17 cellular contexts compared by ENCODE assay signal in genomic region chr2:207812858-207813175, GRCh38. TPM values are rescaled to one million over a fixed set of nuclear protein-coding genes. Genes with fewer than 3 reads are reported as not detected.
DNase-seq lines count a peak whose midpoint lies in the region; ATAC-seq and TF ChIP-seq lines count a peak whose summit lies in the region.
"Had no signal": no experiment of that assay in that cellular context is flagged by ENCODE, and none has a peak within 500 bp of the region (broad histone marks: within the 10 kb centered on the region; RNA-seq: fewer than 3 reads in every experiment).

No MANE protein-coding gene starts in this region.

- TF ChIP-seq CTCF in GM23338 (conservative IDR thresholded peaks at IDR 0.05; ENCODE audit: low read depth in 2 of 2), result no peak
- TF ChIP-seq CTCF in neural progenitor cell (IDR thresholded peaks at IDR 0.05), result no peak

- H3K9me3 Mint-ChIP-seq in GM23338, result no peaks in the 10 kb centered on the region; the same call in 2 of the 3 replicates
- no peaks in the 10 kb centered on the region for H3K9me3 Mint-ChIP-seq in neural progenitor cell
- H3K9me3 Mint-ChIP-seq: CD4-positive, alpha-beta T cell; HFFc6 had no signal

- H3K4me1 Mint-ChIP-seq in GM23338, result peaks cover 55% of the 10 kb centered on the region
- peaks cover 41% of the 10 kb centered on the region for H3K4me1 Mint-ChIP-seq in neural progenitor cell

- no peaks in the 10 kb centered on the region for H3K79me2 ChIP-seq in GM23338 (replicated peaks; ENCODE audit: insufficient read depth)
- H3K79me2 ChIP-seq in neural progenitor cell (ENCODE audit: low read depth), result peaks cover 14% of the 10 kb centered on the region

- peak overlapping the region; percentile 61 for H3K27ac Mint-ChIP-seq in GM23338
- peak overlapping the region; percentile 64 for H3K27ac Mint-ChIP-seq in neural progenitor cell
- H3K27ac Mint-ChIP-seq: CD4-positive, alpha-beta T cell; HFFc6 had no signal

- WGBS in HUES64, result 25% methylated on average over 4 of the region's 4 CpGs

- H4K20me1 ChIP-seq in GM23338 (replicated peaks; ENCODE audit: insufficient read depth) (no peaks in the 10 kb centered on the region), neural progenitor cell (ENCODE audit: low read depth) (peaks cover 4% of the 10 kb centered on the region)

- no peaks in the 10 kb centered on the region for H3K9me2 ChIP-seq in GM23338 (ENCODE audit: insufficient read depth)

- no peak; the same call in 2 of the 3 replicates for ATAC-seq in GM23338
- ATAC-seq in GM18868 (IDR thresholded peaks at IDR 0.05; ENCODE audit: unreplicated experiment), result no peak
- ATAC-seq in HG03139 (IDR thresholded peaks at IDR 0.05; ENCODE audit: unreplicated experiment), result no peak

- H3K36me3 Mint-ChIP-seq in GM23338 (ENCODE audit: low read depth) (no peaks in the 10 kb centered on the region), neural progenitor cell (no peaks in the 10 kb centered on the region)

- H3K4me1 ChIP-seq in GM23338 (ENCODE audit: insufficient read depth), result peaks cover 42% of the 10 kb centered on the region
- peaks cover 48% of the 10 kb centered on the region for H3K4me1 ChIP-seq in HUES64 (ENCODE audit: insufficient read depth, low read length)
- peaks cover 73% of the 10 kb centered on the region for H3K4me1 ChIP-seq in neural progenitor cell

- 0 out of 2 replicates have a peak overlapping the region, but pooled peaks have one; percentile 40 for H3K9ac ChIP-seq in HUES64 (ENCODE audit: low read depth, low read length)
- no peak overlapping the region for H3K9ac ChIP-seq in neural progenitor cell
- H3K9ac ChIP-seq: GM23248 had no signal

- no peak for DNase-seq in GM23338 (ENCODE audit: low spot score)
- peak; percentile 92 for DNase-seq in neural progenitor cell (ENCODE audit: low spot score)
- DNase-seq in NK-92 treated with Interleukin-12 subunit alpha and Interleukin-12 subunit beta, amount 100 ng/mL, for 24 hours (lab: John Stamatoyannopoulos, UW), result no peak
- no peak for DNase-seq in COLO829 (ENCODE audit: low spot score)
- DNase-seq: ACHN; CD4-positive, alpha-beta T cell; DND-41; GM23248; HFFc6; NCI-H1048; NCI-H2107; Peyer's patch; SHP77 treated with DMSO at 0.1 percent for 48 hours had no signal

- H3F3A ChIP-seq in GM23338 (replicated peaks; ENCODE audit: low read depth), result peaks cover 22% of the 10 kb centered on the region
- H3F3A ChIP-seq in neural progenitor cell (ENCODE audit: low read depth), result peaks cover 61% of the 10 kb centered on the region

- H3K27me3 ChIP-seq in GM23338 (ENCODE audit: insufficient read depth) (no peaks in the 10 kb centered on the region), HUES64 (ENCODE audit: insufficient read depth, low read length) (no peaks in the 10 kb centered on the region), neural progenitor cell (no peaks in the 10 kb centered on the region)
- H3K27me3 ChIP-seq: Peyer's patch had no signal

- H3K4me3 Mint-ChIP-seq in GM23338 (no peak overlapping the region), neural progenitor cell (no peak overlapping the region)
- H3K4me3 Mint-ChIP-seq: CD4-positive, alpha-beta T cell; HFFc6 had no signal

- peaks cover 12% of the 10 kb centered on the region for H3K27me3 Mint-ChIP-seq in GM23338 (ENCODE audit: insufficient read depth, low read depth, poor library complexity)
- peaks cover 6% of the 10 kb centered on the region for H3K27me3 Mint-ChIP-seq in neural progenitor cell (ENCODE audit: insufficient read depth, low read depth)
- H3K27me3 Mint-ChIP-seq: CD4-positive, alpha-beta T cell had no signal

- H3K4me3 ChIP-seq in GM23338 (no peak overlapping the region), HUES64 (ENCODE audit: low read length) (no peak overlapping the region; the same call in 1 of the 2 replicates), neural progenitor cell (peak overlapping the region; percentile 0)
- H3K4me3 ChIP-seq: GM23248, Peyer's patch had no signal

- H3K36me3 ChIP-seq in GM23338 (ENCODE audit: insufficient read depth) (no peaks in the 10 kb centered on the region), HUES64 (ENCODE audit: insufficient read depth, low read length) (no peaks in the 10 kb centered on the region), neural progenitor cell (no peaks in the 10 kb centered on the region)
- H3K36me3 ChIP-seq: Peyer's patch had no signal

- no peak overlapping the region for H2AFZ ChIP-seq in GM23338
- no peak overlapping the region for H2AFZ ChIP-seq in neural progenitor cell (replicated peaks)
- H2AFZ ChIP-seq: GM23248 had no signal

- H3K27ac ChIP-seq in GM23338 (ENCODE audit: low read depth) (peak overlapping the region; percentile 78), HUES64 (ENCODE audit: low read depth, low read length) (peak overlapping the region; percentile 69), cingulate gyrus (ENCODE audit: low read depth, low read length) (peak overlapping the region; percentile 91), neural progenitor cell (peak overlapping the region; percentile 92)
- H3K27ac ChIP-seq: GM23248 had no signal

- H3K9me3 ChIP-seq in HUES64 (ENCODE audit: insufficient read depth, low read depth, low read length), result no peaks in the 10 kb centered on the region
- H3K9me3 ChIP-seq in neural progenitor cell (ENCODE audit: low read depth), result no peaks in the 10 kb centered on the region
- H3K9me3 ChIP-seq: Peyer's patch had no signal

- H3K4me2 ChIP-seq in GM23338 (peak overlapping the region; percentile 62), neural progenitor cell (peak overlapping the region; percentile 71)

TF ChIP-seq in GM23338, 12 proteins besides CTCF, POLR2A, EP300 and RAD21 (continues in another document):
- TF ChIP-seq ZNF331 (CRISPR knock-in tag; IDR thresholded peaks at IDR 0.05; ENCODE audit: low read depth), result no peak
- no peak for TF ChIP-seq STAT1 (IDR thresholded peaks at IDR 0.05; ENCODE audit: unreplicated experiment)
- no peak for TF ChIP-seq REST (IDR thresholded peaks at IDR 0.05; ENCODE audit: unreplicated experiment)
- no peak for TF ChIP-seq NANOG (IDR thresholded peaks at IDR 0.05; ENCODE audit: borderline replicate concordance)
- no peak for TF ChIP-seq ZNF114 (CRISPR knock-in tag; IDR thresholded peaks at IDR 0.05)
- TF ChIP-seq POLR2AphosphoS5 (IDR thresholded peaks at IDR 0.05; ENCODE audit: low read depth), result no peak
- TF ChIP-seq JUNB (IDR thresholded peaks at IDR 0.05; ENCODE audit: unreplicated experiment), result no peak

RNA-seq across cellular contexts. Expression of gene FZD5, which starts 43.1 kb away (rescaled TPM):
- total RNA-seq in GM23338 (2014; rRNA removed; shearing (Covaris generic)), result 80.5 and 94.8 TPM in 2 replicates
- 28.1 and 32.3 TPM in 2 replicates for polyA plus RNA-seq in GM23338 (2016; fragmentation: Nextera tagmentation; extraction: Ambion mirVana)
- polyA plus RNA-seq in HUES64 (2013, experiment 1 of 2), result 18.4 TPM
- polyA plus RNA-seq in HUES64 (2013, experiment 2 of 2), result 16.7 TPM
- total RNA-seq in neural progenitor cell (ENCODE audit: low replicate concordance), result 178 and 240 TPM in 2 replicates
